In the genomic region with DNA sequence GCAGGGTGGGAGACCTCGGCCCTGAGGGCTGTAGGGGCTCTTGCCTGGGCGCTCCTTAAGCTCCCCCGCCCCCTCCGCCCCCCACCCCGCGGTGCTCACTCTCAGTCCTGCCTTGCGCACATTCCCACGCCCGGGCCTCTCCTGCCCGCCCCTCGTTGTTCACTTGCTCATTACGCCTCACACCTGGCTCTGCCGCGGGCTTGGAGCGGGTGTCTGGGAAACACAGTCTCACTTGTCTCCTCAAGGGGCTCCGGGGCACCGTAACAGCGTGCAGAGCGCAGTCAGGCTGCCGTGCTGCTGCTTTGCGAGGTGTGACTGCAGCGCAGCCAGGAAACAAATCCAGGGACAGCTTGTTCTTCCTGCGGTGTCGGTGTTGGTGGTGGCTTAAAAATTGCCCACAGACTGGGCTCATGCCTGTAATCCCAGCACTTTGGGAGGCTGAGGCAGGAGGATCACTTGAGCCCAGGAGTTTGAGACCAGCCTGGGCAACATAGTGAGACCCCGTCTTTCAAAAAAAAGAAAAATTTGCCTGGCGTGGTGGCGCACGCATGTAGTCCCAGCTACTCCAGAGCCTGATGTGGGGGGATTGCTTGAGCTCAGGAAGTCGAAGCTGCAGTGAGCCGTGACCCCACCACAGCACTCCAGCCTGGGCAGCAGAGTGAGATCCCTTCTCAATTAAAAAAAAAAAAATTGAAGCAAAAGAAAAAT, we compare ENCODE assay signal across 1 cellular context.
TF ChIP-seq lines count a peak whose summit lies in the region.

No MANE protein-coding gene starts in this region.

TF ChIP-seq in WTC11, 78 proteins besides CTCF, POLR2A, EP300 and RAD21 (continued from another document):
- TF ChIP-seq, protein P1, sequence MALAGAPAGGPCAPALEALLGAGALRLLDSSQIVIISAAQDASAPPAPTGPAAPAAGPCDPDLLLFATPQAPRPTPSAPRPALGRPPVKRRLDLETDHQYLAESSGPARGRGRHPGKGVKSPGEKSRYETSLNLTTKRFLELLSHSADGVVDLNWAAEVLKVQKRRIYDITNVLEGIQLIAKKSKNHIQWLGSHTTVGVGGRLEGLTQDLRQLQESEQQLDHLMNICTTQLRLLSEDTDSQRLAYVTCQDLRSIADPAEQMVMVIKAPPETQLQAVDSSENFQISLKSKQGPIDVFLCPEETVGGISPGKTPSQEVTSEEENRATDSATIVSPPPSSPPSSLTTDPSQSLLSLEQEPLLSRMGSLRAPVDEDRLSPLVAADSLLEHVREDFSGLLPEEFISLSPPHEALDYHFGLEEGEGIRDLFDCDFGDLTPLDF (CRISPR knock-in tag; IDR thresholded peaks at IDR 0.05): no peak
- peak; percentile 90 for TF ChIP-seq GTF2I (CRISPR knock-in tag; conservative IDR thresholded peaks at IDR 0.05)
- no peak for TF ChIP-seq CBFB (CRISPR knock-in tag; IDR thresholded peaks at IDR 0.05; ENCODE audit: low read depth)
- TF ChIP-seq, protein P2, sequence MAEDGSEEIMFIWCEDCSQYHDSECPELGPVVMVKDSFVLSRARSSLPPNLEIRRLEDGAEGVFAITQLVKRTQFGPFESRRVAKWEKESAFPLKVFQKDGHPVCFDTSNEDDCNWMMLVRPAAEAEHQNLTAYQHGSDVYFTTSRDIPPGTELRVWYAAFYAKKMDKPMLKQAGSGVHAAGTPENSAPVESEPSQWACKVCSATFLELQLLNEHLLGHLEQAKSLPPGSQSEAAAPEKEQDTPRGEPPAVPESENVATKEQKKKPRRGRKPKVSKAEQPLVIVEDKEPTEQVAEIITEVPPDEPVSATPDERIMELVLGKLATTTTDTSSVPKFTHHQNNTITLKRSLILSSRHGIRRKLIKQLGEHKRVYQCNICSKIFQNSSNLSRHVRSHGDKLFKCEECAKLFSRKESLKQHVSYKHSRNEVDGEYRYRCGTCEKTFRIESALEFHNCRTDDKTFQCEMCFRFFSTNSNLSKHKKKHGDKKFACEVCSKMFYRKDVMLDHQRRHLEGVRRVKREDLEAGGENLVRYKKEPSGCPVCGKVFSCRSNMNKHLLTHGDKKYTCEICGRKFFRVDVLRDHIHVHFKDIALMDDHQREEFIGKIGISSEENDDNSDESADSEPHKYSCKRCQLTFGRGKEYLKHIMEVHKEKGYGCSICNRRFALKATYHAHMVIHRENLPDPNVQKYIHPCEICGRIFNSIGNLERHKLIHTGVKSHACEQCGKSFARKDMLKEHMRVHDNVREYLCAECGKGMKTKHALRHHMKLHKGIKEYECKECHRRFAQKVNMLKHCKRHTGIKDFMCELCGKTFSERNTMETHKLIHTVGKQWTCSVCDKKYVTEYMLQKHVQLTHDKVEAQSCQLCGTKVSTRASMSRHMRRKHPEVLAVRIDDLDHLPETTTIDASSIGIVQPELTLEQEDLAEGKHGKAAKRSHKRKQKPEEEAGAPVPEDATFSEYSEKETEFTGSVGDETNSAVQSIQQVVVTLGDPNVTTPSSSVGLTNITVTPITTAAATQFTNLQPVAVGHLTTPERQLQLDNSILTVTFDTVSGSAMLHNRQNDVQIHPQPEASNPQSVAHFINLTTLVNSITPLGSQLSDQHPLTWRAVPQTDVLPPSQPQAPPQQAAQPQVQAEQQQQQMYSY (CRISPR knock-in tag; IDR thresholded peaks at IDR 0.05): no peak
- TF ChIP-seq, protein P3, sequence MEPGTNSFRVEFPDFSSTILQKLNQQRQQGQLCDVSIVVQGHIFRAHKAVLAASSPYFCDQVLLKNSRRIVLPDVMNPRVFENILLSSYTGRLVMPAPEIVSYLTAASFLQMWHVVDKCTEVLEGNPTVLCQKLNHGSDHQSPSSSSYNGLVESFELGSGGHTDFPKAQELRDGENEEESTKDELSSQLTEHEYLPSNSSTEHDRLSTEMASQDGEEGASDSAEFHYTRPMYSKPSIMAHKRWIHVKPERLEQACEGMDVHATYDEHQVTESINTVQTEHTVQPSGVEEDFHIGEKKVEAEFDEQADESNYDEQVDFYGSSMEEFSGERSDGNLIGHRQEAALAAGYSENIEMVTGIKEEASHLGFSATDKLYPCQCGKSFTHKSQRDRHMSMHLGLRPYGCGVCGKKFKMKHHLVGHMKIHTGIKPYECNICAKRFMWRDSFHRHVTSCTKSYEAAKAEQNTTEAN (CRISPR knock-in tag; IDR thresholded peaks at IDR 0.05): 0 out of 2 replicates have a peak, but pooled peaks have one; percentile 22
- TF ChIP-seq, protein P4, sequence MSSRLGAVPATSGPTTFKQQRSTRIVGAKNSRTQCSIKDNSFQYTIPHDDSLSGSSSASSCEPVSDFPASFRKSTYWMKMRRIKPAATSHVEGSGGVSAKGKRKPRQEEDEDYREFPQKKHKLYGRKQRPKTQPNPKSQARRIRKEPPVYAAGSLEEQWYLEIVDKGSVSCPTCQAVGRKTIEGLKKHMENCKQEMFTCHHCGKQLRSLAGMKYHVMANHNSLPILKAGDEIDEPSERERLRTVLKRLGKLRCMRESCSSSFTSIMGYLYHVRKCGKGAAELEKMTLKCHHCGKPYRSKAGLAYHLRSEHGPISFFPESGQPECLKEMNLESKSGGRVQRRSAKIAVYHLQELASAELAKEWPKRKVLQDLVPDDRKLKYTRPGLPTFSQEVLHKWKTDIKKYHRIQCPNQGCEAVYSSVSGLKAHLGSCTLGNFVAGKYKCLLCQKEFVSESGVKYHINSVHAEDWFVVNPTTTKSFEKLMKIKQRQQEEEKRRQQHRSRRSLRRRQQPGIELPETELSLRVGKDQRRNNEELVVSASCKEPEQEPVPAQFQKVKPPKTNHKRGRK (CRISPR knock-in tag; IDR thresholded peaks at IDR 0.05; ENCODE audit: borderline replicate concordance): no peak
- TF ChIP-seq OVOL2 (CRISPR knock-in tag; IDR thresholded peaks at IDR 0.05; ENCODE audit: borderline replicate concordance): no peak
- no peak for TF ChIP-seq ATF1 (CRISPR knock-in tag; IDR thresholded peaks at IDR 0.05)
- TF ChIP-seq, protein P5, sequence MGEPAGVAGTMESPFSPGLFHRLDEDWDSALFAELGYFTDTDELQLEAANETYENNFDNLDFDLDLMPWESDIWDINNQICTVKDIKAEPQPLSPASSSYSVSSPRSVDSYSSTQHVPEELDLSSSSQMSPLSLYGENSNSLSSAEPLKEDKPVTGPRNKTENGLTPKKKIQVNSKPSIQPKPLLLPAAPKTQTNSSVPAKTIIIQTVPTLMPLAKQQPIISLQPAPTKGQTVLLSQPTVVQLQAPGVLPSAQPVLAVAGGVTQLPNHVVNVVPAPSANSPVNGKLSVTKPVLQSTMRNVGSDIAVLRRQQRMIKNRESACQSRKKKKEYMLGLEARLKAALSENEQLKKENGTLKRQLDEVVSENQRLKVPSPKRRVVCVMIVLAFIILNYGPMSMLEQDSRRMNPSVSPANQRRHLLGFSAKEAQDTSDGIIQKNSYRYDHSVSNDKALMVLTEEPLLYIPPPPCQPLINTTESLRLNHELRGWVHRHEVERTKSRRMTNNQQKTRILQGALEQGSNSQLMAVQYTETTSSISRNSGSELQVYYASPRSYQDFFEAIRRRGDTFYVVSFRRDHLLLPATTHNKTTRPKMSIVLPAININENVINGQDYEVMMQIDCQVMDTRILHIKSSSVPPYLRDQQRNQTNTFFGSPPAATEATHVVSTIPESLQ (CRISPR knock-in tag; IDR thresholded peaks at IDR 0.05): no peak
- TF ChIP-seq, protein P6, sequence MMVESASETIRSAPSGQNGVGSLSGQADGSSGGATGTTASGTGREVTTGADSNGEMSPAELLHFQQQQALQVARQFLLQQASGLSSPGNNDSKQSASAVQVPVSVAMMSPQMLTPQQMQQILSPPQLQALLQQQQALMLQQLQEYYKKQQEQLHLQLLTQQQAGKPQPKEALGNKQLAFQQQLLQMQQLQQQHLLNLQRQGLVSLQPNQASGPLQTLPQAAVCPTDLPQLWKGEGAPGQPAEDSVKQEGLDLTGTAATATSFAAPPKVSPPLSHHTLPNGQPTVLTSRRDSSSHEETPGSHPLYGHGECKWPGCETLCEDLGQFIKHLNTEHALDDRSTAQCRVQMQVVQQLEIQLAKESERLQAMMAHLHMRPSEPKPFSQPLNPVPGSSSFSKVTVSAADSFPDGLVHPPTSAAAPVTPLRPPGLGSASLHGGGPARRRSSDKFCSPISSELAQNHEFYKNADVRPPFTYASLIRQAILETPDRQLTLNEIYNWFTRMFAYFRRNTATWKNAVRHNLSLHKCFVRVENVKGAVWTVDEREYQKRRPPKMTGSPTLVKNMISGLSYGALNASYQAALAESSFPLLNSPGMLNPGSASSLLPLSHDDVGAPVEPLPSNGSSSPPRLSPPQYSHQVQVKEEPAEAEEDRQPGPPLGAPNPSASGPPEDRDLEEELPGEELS (CRISPR knock-in tag; IDR thresholded peaks at IDR 0.05): no peak
- TF ChIP-seq, protein P7, sequence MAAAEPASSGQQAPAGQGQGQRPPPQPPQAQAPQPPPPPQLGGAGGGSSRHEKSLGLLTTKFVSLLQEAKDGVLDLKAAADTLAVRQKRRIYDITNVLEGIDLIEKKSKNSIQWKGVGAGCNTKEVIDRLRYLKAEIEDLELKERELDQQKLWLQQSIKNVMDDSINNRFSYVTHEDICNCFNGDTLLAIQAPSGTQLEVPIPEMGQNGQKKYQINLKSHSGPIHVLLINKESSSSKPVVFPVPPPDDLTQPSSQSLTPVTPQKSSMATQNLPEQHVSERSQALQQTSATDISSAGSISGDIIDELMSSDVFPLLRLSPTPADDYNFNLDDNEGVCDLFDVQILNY (CRISPR knock-in tag; IDR thresholded peaks at IDR 0.05): no peak
- no peak for TF ChIP-seq ZNF232 (CRISPR knock-in tag; IDR thresholded peaks at IDR 0.05)
TF ChIP-seq in WTC11: peak in this region for 3.
